Comparison of ENCODE assay signal across 8 cellular contexts in the genomic region with DNA sequence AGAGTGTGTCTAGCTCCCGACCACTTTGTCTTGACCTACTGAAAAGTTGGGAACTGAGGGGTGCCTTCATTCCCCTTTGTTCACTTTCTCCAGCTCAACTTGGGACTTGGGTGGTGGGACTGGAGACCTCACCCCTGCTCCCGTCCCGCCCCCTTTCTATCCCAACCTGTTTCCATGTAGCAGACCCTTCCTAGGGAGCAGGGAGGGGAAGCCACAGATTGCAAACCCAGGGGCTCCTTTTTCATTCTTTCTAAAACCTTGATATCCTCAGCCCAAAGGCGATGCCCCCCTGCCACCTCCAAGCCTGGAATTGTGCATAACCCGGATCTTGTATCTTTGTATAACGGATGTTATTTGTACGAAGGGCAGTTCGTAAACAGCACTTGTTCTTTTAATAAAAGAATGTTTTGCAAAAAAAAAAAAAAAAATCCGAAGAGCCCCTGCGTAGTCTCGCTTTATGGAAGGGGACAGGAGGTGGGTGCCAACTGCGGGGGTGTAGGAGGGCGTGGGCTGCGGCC. TPM values are rescaled to one million over a fixed set of nuclear protein-coding genes. Genes with fewer than 3 reads are reported as not detected.
DNase-seq lines count a peak whose midpoint lies in the region; ATAC-seq, FAIRE-seq and TF ChIP-seq lines count a peak whose summit lies in the region.

No MANE protein-coding gene starts in this region.

- H3K27me3 ChIP-seq in muscle layer of duodenum (ENCODE audit: low read depth, low read length): no peaks in the 10 kb centered on the region

- CTCF ChIA-PET in A549 (lab: Yijun Ruan, JAX): interaction anchor here (0.5 to 5.6 kb wide), 16 partner anchors 7 to 424 kb away, joined by 3 to 56 read pairs (median 4); a partner anchor contains a TSS

- POLR2A ChIA-PET in A549 (lab: Yijun Ruan, JAX): no interaction called here

- H3K27ac ChIP-seq in A549 (peak overlapping the region; percentile 91 to 95), muscle layer of duodenum (ENCODE audit: low read length) (peak overlapping the region; percentile 45)

- TF ChIP-seq RAD21 in A549 (conservative IDR thresholded peaks at IDR 0.05 in 1 of 2, IDR thresholded peaks at IDR 0.05 in 1 of 2): no peak
- no peak for TF ChIP-seq RAD21 in Ishikawa (IDR thresholded peaks at IDR 0.05; ENCODE audit: low read depth)

- TF ChIP-seq POLR2A in A549 (IDR thresholded peaks at IDR 0.05; ENCODE audit: low read length): no peak

- H3K4me3 ChIP-seq in A549: peak overlapping the region; percentile 77
- peak overlapping the region; percentile 47 to 60 for H3K4me3 ChIP-seq in cardiac fibroblast (replicated peaks in 1 of 2; ENCODE audit: low read depth in 2 of 2, low read length in 2 of 2)
- H3K4me3 ChIP-seq in muscle layer of duodenum (ENCODE audit: low read depth in 1 of 2, low read length in 2 of 2): peak overlapping the region; percentile 44 to 66

- DNase-seq in A549 (ENCODE audit: low read depth in 1 of 2, low spot score in 1 of 2) (no peak), cardiac fibroblast (ENCODE audit: low read depth in 2 of 2) (no peak), NCI-H226 (no peak), LoVo (ENCODE audit: low spot score) (no peak)

- TF ChIP-seq CTCF in A549 (IDR thresholded peaks at IDR 0.05) (no peak), cardiac fibroblast (IDR thresholded peaks at IDR 0.05; ENCODE audit: low read depth, low read length) (no peak)

- FAIRE-seq in A549 (lab: Jason Lieb, UNC): no peak

- H3K9me3 ChIP-seq in A549 (no peaks in the 10 kb centered on the region), muscle layer of duodenum (ENCODE audit: control insufficient read depth in 1 of 2, low read length in 2 of 2) (no peaks in the 10 kb centered on the region)

- peaks cover 10 to 13% of the 10 kb centered on the region in 2 donors for H3K36me3 ChIP-seq in muscle layer of duodenum (ENCODE audit: control insufficient read depth in 1 of 2, insufficient read depth in 2 of 2, low read length in 2 of 2)

- ATAC-seq in A549: no peak
- ATAC-seq in GM21723 (IDR thresholded peaks at IDR 0.05; ENCODE audit: unreplicated experiment): no peak
- no peak for ATAC-seq in HG02678 (IDR thresholded peaks at IDR 0.05; ENCODE audit: unreplicated experiment)

- 45% methylated on average over 14 of the region's 14 CpGs for WGBS in A549 (ENCODE audit: missing lambda C conversion rate)

- H3K4me1 ChIP-seq in A549 (peaks cover 37% of the 10 kb centered on the region), muscle layer of duodenum (ENCODE audit: control insufficient read depth in 1 of 2, insufficient read depth in 2 of 2, low read length in 2 of 2) (peaks cover 15 to 46% of the 10 kb centered on the region in 2 donors)

- TF ChIP-seq EP300 in A549 (IDR thresholded peaks at IDR 0.05) (no peak), Ishikawa (IDR thresholded peaks at IDR 0.05; ENCODE audit: borderline replicate concordance) (no peak)

- peak overlapping the region; percentile 91 for H3K4me2 ChIP-seq in A549

TF ChIP-seq in A549, 52 proteins besides CTCF, POLR2A, EP300 and RAD21:
- TF ChIP-seq, protein P1, sequence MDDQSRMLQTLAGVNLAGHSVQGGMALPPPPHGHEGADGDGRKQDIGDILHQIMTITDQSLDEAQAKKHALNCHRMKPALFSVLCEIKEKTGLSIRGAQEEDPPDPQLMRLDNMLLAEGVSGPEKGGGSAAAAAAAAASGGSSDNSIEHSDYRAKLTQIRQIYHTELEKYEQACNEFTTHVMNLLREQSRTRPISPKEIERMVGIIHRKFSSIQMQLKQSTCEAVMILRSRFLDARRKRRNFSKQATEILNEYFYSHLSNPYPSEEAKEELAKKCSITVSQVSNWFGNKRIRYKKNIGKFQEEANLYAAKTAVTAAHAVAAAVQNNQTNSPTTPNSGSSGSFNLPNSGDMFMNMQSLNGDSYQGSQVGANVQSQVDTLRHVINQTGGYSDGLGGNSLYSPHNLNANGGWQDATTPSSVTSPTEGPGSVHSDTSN (IDR thresholded peaks at IDR 0.05): 0 out of 2 replicates have a peak, but pooled peaks have one; percentile 18
- TF ChIP-seq RARB (CRISPR knock-in tag; IDR thresholded peaks at IDR 0.05): no peak
TF ChIP-seq in A549: peak in this region for 1.

TF ChIP-seq in Ishikawa, 13 proteins besides CTCF, POLR2A, EP300 and RAD21:
- TF ChIP-seq, protein P2, sequence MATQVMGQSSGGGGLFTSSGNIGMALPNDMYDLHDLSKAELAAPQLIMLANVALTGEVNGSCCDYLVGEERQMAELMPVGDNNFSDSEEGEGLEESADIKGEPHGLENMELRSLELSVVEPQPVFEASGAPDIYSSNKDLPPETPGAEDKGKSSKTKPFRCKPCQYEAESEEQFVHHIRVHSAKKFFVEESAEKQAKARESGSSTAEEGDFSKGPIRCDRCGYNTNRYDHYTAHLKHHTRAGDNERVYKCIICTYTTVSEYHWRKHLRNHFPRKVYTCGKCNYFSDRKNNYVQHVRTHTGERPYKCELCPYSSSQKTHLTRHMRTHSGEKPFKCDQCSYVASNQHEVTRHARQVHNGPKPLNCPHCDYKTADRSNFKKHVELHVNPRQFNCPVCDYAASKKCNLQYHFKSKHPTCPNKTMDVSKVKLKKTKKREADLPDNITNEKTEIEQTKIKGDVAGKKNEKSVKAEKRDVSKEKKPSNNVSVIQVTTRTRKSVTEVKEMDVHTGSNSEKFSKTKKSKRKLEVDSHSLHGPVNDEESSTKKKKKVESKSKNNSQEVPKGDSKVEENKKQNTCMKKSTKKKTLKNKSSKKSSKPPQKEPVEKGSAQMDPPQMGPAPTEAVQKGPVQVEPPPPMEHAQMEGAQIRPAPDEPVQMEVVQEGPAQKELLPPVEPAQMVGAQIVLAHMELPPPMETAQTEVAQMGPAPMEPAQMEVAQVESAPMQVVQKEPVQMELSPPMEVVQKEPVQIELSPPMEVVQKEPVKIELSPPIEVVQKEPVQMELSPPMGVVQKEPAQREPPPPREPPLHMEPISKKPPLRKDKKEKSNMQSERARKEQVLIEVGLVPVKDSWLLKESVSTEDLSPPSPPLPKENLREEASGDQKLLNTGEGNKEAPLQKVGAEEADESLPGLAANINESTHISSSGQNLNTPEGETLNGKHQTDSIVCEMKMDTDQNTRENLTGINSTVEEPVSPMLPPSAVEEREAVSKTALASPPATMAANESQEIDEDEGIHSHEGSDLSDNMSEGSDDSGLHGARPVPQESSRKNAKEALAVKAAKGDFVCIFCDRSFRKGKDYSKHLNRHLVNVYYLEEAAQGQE (IDR thresholded peaks at IDR 0.05; ENCODE audit: low read depth): no peak
- TF ChIP-seq, protein P3, sequence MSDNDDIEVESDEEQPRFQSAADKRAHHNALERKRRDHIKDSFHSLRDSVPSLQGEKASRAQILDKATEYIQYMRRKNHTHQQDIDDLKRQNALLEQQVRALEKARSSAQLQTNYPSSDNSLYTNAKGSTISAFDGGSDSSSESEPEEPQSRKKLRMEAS (IDR thresholded peaks at IDR 0.05): no peak
- TF ChIP-seq TEAD4 (IDR thresholded peaks at IDR 0.05): no peak
- TF ChIP-seq, protein P4, sequence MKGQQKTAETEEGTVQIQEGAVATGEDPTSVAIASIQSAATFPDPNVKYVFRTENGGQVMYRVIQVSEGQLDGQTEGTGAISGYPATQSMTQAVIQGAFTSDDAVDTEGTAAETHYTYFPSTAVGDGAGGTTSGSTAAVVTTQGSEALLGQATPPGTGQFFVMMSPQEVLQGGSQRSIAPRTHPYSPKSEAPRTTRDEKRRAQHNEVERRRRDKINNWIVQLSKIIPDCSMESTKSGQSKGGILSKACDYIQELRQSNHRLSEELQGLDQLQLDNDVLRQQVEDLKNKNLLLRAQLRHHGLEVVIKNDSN (IDR thresholded peaks at IDR 0.05): no peak
- peak; percentile 66 for TF ChIP-seq EGR1 (IDR thresholded peaks at IDR 0.05)

RNA-seq across cellular contexts. Expression of a gene that starts 0.7 kb away (rescaled TPM):
- polyA plus RNA-seq in A549 (2011; rRNA removed) (24.5 and 32.6 TPM in 2 replicates), A549 (2017; fragmentation: RNase III; extraction: RNeasy Plus Mini Kit Qiagen cat#74134 plus additional on column Dnase treatment) (33.0 to 35.4 TPM (median 34.3 TPM) in 3 replicates)
- polyA plus RNA-seq in A549 (2012; cell fraction: cytosol; rRNA removed): 41.3 and 55.7 TPM in 2 replicates
- polyA plus RNA-seq in A549 (2012; cell fraction: nucleus; rRNA removed): 21.1 and 28.7 TPM in 2 replicates
- 12.7 and 18.5 TPM in 2 replicates for polyA minus RNA-seq in A549 (2011; rRNA and poly(A)+ RNA removed)

RNA-seq across cellular contexts. Expression of a gene that starts 18.7 kb away (rescaled TPM):
- 19.9 and 21.2 TPM in 2 replicates for polyA plus RNA-seq in A549 (2011; rRNA removed)
- 44.9 and 56.9 TPM in 2 replicates for polyA plus RNA-seq in A549 (2012; cell fraction: cytosol; rRNA removed)
- 70.5 and 88.3 TPM in 2 replicates for polyA plus RNA-seq in A549 (2012; cell fraction: nucleus; rRNA removed)
- 33.9 to 43.6 TPM (median 42.5 TPM) in 3 replicates for polyA plus RNA-seq in A549 (2017; fragmentation: RNase III; extraction: RNeasy Plus Mini Kit Qiagen cat#74134 plus additional on column Dnase treatment)
- 30.6 and 31.4 TPM in 2 replicates for polyA minus RNA-seq in A549 (2011; rRNA and poly(A)+ RNA removed)

RNA-seq across cellular contexts. Expression of a gene that starts 23.1 kb away (rescaled TPM):
- polyA plus RNA-seq in A549 (2011; rRNA removed) (417 and 467 TPM in 2 replicates), A549 (2017; fragmentation: RNase III; extraction: RNeasy Plus Mini Kit Qiagen cat#74134 plus additional on column Dnase treatment) (463 to 466 TPM (median 465 TPM) in 3 replicates)
- 1,169 and 1,263 TPM in 2 replicates for polyA plus RNA-seq in A549 (2012; cell fraction: cytosol; rRNA removed)
- 923 and 1,034 TPM in 2 replicates for polyA plus RNA-seq in A549 (2012; cell fraction: nucleus; rRNA removed)
- polyA minus RNA-seq in A549 (2011; rRNA and poly(A)+ RNA removed): 409 and 535 TPM in 2 replicates

RNA-seq across cellular contexts. Expression of a gene that starts 24.4 kb away (rescaled TPM):
- polyA plus RNA-seq in A549 (2011; rRNA removed) (24.2 and 28.9 TPM in 2 replicates), A549 (2017; fragmentation: RNase III; extraction: RNeasy Plus Mini Kit Qiagen cat#74134 plus additional on column Dnase treatment) (24.6 to 29.9 TPM (median 28.3 TPM) in 3 replicates)
- 25.0 and 29.5 TPM in 2 replicates for polyA plus RNA-seq in A549 (2012; cell fraction: cytosol; rRNA removed)
- 62.5 and 83.6 TPM in 2 replicates for polyA plus RNA-seq in A549 (2012; cell fraction: nucleus; rRNA removed)
- polyA minus RNA-seq in A549 (2011; rRNA and poly(A)+ RNA removed): 37.2 and 41.1 TPM in 2 replicates

RNA-seq across cellular contexts. Expression of a gene that starts 54.7 kb away (rescaled TPM):
- polyA plus RNA-seq in A549 (2011; rRNA removed): 4.6 and 5.1 TPM in 2 replicates
- polyA plus RNA-seq in A549 (2012; cell fraction: cytosol; rRNA removed): 6.0 and 8.6 TPM in 2 replicates
- polyA plus RNA-seq in A549 (2012; cell fraction: nucleus; rRNA removed): 5.4 and 6.3 TPM in 2 replicates
- 11.2 to 12.3 TPM (median 12.1 TPM) in 3 replicates for polyA plus RNA-seq in A549 (2017; fragmentation: RNase III; extraction: RNeasy Plus Mini Kit Qiagen cat#74134 plus additional on column Dnase treatment)
- 4.1 and 4.2 TPM in 2 replicates for polyA minus RNA-seq in A549 (2011; rRNA and poly(A)+ RNA removed)
